8 cellular contexts compared by ENCODE assay signal in the genomic region with DNA sequence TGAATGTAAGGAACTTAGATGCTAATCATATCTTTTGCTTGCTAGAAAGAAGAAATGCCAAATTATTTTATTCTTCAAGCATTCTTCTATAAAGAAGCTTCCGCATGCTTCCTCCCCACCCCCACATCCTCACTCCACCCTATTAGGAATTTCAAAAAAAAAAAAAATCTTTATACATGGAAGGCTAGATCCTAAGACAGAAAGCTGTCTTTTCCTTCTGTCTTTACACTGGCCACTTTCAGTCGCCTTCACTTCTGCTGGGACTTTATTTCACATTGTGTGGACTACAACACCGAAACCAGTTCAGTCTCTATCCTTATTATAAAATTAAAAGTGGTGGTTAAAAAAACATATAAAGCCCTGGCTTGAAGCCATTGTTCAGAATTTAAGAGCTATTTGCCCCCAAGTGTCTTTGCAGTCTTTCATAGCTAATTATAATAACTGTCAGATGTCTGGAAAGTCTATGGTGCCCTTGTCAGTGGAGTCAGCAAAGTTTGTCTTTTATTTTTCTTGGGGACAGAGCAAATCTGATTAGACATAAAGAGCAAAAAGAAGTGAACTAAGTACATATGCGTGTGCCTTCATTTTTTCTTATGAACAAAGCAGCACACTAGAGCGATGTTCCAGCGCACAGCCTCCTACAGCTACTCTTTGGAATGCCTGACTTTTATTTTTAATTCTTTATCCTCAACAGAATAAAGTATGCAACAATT.
DNase-seq lines count a peak whose midpoint lies in the region; ATAC-seq and TF ChIP-seq lines count a peak whose summit lies in the region.

No MANE protein-coding gene starts in this region.

- H3K9me3 ChIP-seq in ectodermal cell (ENCODE audit: control insufficient read depth, low read length) = no peaks in the 10 kb centered on the region
- H3K9me3 ChIP-seq in muscle layer of duodenum (ENCODE audit: control insufficient read depth in 1 of 2, low read length in 2 of 2) = no peaks in the 10 kb centered on the region

- peak overlapping the region; percentile 84 for H3K27ac Mint-ChIP-seq in activated naive CD4-positive, alpha-beta T cell treated with anti-CD3 and anti-CD28 coated beads for 36 hours

- no peak for ATAC-seq in HG02623 (IDR thresholded peaks at IDR 0.05; ENCODE audit: unreplicated experiment)
- ATAC-seq in GM21786 (IDR thresholded peaks at IDR 0.05; ENCODE audit: unreplicated experiment) = no peak

- peak overlapping the region; percentile 89 for H3K4me3 Mint-ChIP-seq in activated naive CD4-positive, alpha-beta T cell treated with anti-CD3 and anti-CD28 coated beads for 36 hours

- H3K4me1 Mint-ChIP-seq in activated naive CD4-positive, alpha-beta T cell treated with anti-CD3 and anti-CD28 coated beads for 36 hours (ENCODE audit: low read depth) = peaks cover 24% of the 10 kb centered on the region

- H3K27ac ChIP-seq in ectodermal cell (ENCODE audit: insufficient read depth, low read depth, low read length, poor library complexity, severe bottlenecking) (no peak overlapping the region), muscle layer of duodenum (ENCODE audit: low read length) (peak overlapping the region; percentile 88)

- H3K27me3 ChIP-seq in ectodermal cell (ENCODE audit: control insufficient read depth, insufficient read depth, low read length, poor library complexity, severe bottlenecking) = no peaks in the 10 kb centered on the region
- H3K27me3 ChIP-seq in muscle layer of duodenum (ENCODE audit: low read depth, low read length) = no peaks in the 10 kb centered on the region

- H3K4me3 ChIP-seq in ectodermal cell (ENCODE audit: insufficient read depth, low read depth, low read length) (peak overlapping the region; percentile 16), muscle layer of duodenum (ENCODE audit: low read depth in 1 of 2, low read length in 2 of 2) (peak overlapping the region; percentile 59 to 92)

- 90 to 92% methylated on average over 5 to 6 of the region's 6 CpGs for WGBS in ectodermal cell, 2 experiments

- peaks cover 2% of the 10 kb centered on the region for H3K36me3 Mint-ChIP-seq in activated naive CD4-positive, alpha-beta T cell treated with anti-CD3 and anti-CD28 coated beads for 36 hours (ENCODE audit: low read depth)

- intact Hi-C loops in activated naive CD4-positive, alpha-beta T cell treated with anti-CD3 and anti-CD28 coated beads for 36 hours (cut with micrococcal nuclease) = loop anchor here (1.0 to 10.0 kb wide), 13 partner anchors 17 to 1218 kb away; a partner anchor contains a TSS

- no peaks in the 10 kb centered on the region for H3K27me3 Mint-ChIP-seq in activated naive CD4-positive, alpha-beta T cell treated with anti-CD3 and anti-CD28 coated beads for 36 hours (ENCODE audit: low read depth)

- H3K36me3 ChIP-seq in ectodermal cell (ENCODE audit: control insufficient read depth, insufficient read depth, low read length) = no peaks in the 10 kb centered on the region
- H3K36me3 ChIP-seq in muscle layer of duodenum (ENCODE audit: control insufficient read depth in 1 of 2, insufficient read depth in 2 of 2, low read length in 2 of 2) = no peaks in the 10 kb centered on the region

- H3K9me3 Mint-ChIP-seq in activated naive CD4-positive, alpha-beta T cell treated with anti-CD3 and anti-CD28 coated beads for 36 hours = no peaks in the 10 kb centered on the region

- CTCF ChIA-PET in activated naive CD4-positive, alpha-beta T cell treated with anti-CD3 and anti-CD28 coated beads for 36 hours (lab: Charles Lee) = interaction anchor here (1.5 to 2.5 kb wide), 2 partner anchors 13 to 177 kb away, joined by 3 to 14 read pairs; no protein-coding TSS in a partner anchor

- no peak for DNase-seq in activated naive CD4-positive, alpha-beta T cell treated with anti-CD3 and anti-CD28 coated beads for 36 hours
- DNase-seq in activated naive CD4-positive, alpha-beta T cell treated with anti-CD3 and anti-CD28 coated beads, Interleukin-2, amount 50 U/mL, for 16 hours = no peak
- DNase-seq in stimulated activated naive CD4-positive, alpha-beta T cell treated with Interleukin-2 at 50 U/mL for 16 hours (lab: John Stamatoyannopoulos, UW) = no peak

- H3K4me1 ChIP-seq in ectodermal cell (ENCODE audit: control insufficient read depth, insufficient read depth, low read length) (peaks cover 5% of the 10 kb centered on the region), muscle layer of duodenum (ENCODE audit: control insufficient read depth in 1 of 2, insufficient read depth in 2 of 2, low read length in 2 of 2) (peaks cover 0 to 11% of the 10 kb centered on the region in 2 donors)

TF ChIP-seq in PFSK-1, 5 proteins besides CTCF, POLR2A, EP300 and RAD21:
- TF ChIP-seq POLR2AphosphoS5 (IDR thresholded peaks at IDR 0.05; ENCODE audit: low read depth, low read length) (no peak), TAF1 (IDR thresholded peaks at IDR 0.05; ENCODE audit: borderline replicate concordance, insufficient read depth, low read length) (peak; percentile 47; the same call in 1 of the 2 replicates), SIN3A (IDR thresholded peaks at IDR 0.05; ENCODE audit: borderline replicate concordance, insufficient read depth, low read length) (peak; percentile 95; the same call in 1 of the 2 replicates)
